In the genomic region with DNA sequence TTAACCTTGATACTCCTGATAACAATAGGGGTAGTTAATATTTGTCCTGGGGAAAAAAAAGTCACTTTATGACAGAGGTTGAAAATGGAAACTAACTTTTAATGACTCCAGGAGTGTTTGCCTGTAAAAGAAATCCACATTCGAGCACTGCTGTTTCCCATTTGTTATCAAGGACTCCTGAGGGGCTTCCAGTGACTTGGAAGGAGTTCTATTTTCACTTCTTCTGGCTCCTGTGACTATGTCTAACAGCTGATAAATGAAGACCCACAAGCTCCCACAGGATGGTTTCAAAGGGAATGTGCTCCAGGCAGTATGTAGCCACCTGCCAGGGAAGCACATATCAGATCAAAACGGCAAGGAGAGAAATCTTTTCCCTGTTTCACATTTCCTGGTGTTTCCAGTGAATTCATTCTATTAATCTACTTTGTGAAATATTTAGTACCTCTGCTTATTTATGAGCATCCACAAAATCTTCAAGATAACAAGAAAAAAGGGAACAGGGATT, we compare ENCODE assay signal across 22 cellular contexts.
"Had no signal": no experiment of that assay in that cellular context is flagged by ENCODE, and none has a peak within 500 bp of the region (broad histone marks: within the 10 kb centered on the region; RNA-seq: fewer than 3 reads in every experiment).

No MANE protein-coding gene starts in this region.

- DNase-seq: central memory CD4-positive, alpha-beta T cell; cortex of kidney; dorsolateral prefrontal cortex; effector CD8-positive, alpha-beta T cell; heart right ventricle; islet precursor cell; left lung; lower lobe of right lung; mucosa of descending colon; naive thymus-derived CD8-positive, alpha-beta T cell; psoas muscle; retina; right lobe of liver; stimulated activated CD4-positive, alpha-beta T cell treated with anti-CD3 and anti-CD28 coated beads, Interleukin-15, amount 100 ng/mL, for 24 hours; stimulated activated CD4-positive, alpha-beta T cell treated with anti-CD3 and anti-CD28 coated beads, Interleukin-1b, Interleukin-23, amount 100 ng/mL, for 48 hours; stimulated activated CD4-positive, alpha-beta T cell treated with anti-CD3 and anti-CD28 coated beads, Interleukin-4, amount 100 ng/mL, for 24 hours; testis had no signal

- ATAC-seq: esophagus mucosa; heart right ventricle; left lung; lower lobe of right lung; mucosa of descending colon; naive thymus-derived CD8-positive, alpha-beta T cell; psoas muscle; right lobe of liver; stimulated activated memory B cell treated with anti-CD40 and anti-IgM and Interleukin-4, amounts not matched to agents 10 μg/mL and 1 μg/mL and 100 μg/mL, for 72 hours had no signal

- H3K9me3 Mint-ChIP-seq: memory B cell; naive thymus-derived CD8-positive, alpha-beta T cell; stimulated activated memory B cell treated with anti-CD40 and anti-IgM and Interleukin-4, amounts not matched to agents 10 μg/mL and 1 μg/mL and 100 μg/mL, for 72 hours; stimulated activated naive CD8-positive, alpha-beta T cell treated with anti-CD3 and anti-CD28 coated beads, Interleukin-15, Interleukin-2, amounts not matched to agents 100 ng/mL and 50 ng/mL, for 24 hours had no signal

- H3K9me3 ChIP-seq: heart right ventricle, left lung, lower lobe of right lung, mucosa of descending colon, psoas muscle, right lobe of liver, testis, tibial nerve had no signal

- H3K4me1 ChIP-seq: left lung, lower lobe of right lung, psoas muscle, right lobe of liver, testis had no signal

- H3K4me3 ChIP-seq: dorsolateral prefrontal cortex, heart right ventricle, left lung, lower lobe of right lung, mucosa of descending colon, psoas muscle, right lobe of liver, testis, tibial nerve had no signal

- H3K4me3 Mint-ChIP-seq: memory B cell; naive thymus-derived CD8-positive, alpha-beta T cell; stimulated activated memory B cell treated with anti-CD40 and anti-IgM and Interleukin-4, amounts not matched to agents 10 μg/mL and 1 μg/mL and 100 μg/mL, for 72 hours; stimulated activated naive CD8-positive, alpha-beta T cell treated with anti-CD3 and anti-CD28 coated beads, Interleukin-15, Interleukin-2, amounts not matched to agents 100 ng/mL and 50 ng/mL, for 24 hours had no signal

- H3K27me3 Mint-ChIP-seq: stimulated activated memory B cell treated with anti-CD40 and anti-IgM and Interleukin-4, amounts not matched to agents 10 μg/mL and 1 μg/mL and 100 μg/mL, for 72 hours had no signal

- H3K27ac ChIP-seq: dorsolateral prefrontal cortex, heart right ventricle, left lung, lower lobe of right lung, psoas muscle, right lobe of liver, testis, tibial nerve had no signal

- H3K27ac Mint-ChIP-seq: memory B cell; stimulated activated memory B cell treated with anti-CD40 and anti-IgM and Interleukin-4, amounts not matched to agents 10 μg/mL and 1 μg/mL and 100 μg/mL, for 72 hours; stimulated activated naive CD8-positive, alpha-beta T cell treated with anti-CD3 and anti-CD28 coated beads, Interleukin-15, Interleukin-2, amounts not matched to agents 100 ng/mL and 50 ng/mL, for 24 hours had no signal

- H3K4me1 Mint-ChIP-seq: memory B cell; stimulated activated memory B cell treated with anti-CD40 and anti-IgM and Interleukin-4, amounts not matched to agents 10 μg/mL and 1 μg/mL and 100 μg/mL, for 72 hours had no signal

- H3K36me3 Mint-ChIP-seq: memory B cell; naive thymus-derived CD8-positive, alpha-beta T cell; stimulated activated memory B cell treated with anti-CD40 and anti-IgM and Interleukin-4, amounts not matched to agents 10 μg/mL and 1 μg/mL and 100 μg/mL, for 72 hours had no signal

- H3K27me3 ChIP-seq: testis had no signal

- H3K36me3 ChIP-seq: heart right ventricle, left lung, lower lobe of right lung, right lobe of liver, tibial nerve had no signal
